ENCODE assay signal across 9 cellular contexts in the genomic region with DNA sequence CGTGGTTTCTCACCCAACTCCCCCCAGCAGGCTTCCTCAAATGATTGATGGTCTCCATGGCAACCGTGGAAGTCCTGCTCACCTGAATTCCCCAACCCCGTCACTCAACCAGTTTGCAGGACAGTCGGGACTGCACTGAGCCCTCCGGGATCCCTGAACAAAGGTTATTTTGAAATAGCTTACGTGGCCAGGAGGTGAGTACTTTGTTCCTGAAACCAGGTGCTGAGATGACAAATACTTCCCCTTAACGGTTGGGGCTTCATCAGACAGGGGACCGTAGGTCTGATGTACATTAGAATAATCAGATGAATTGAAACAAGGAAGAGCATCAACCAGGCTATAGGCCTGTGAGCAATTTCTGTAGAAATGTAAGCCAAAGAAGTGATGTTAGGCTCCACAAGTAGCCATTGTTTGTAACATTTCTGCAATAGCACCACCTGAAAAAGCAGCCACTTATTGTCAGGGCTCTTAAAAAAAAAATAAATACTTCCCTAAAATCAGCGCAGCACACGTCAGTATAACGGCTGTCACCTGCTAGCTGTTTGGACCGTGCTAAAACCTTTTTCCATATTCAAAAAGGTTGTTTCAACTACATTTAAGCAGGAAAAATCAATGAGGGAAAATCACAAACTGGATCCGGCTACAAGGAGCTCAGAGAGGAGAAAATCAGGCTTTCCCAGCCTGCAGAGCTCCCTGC.
DNase-seq lines count a peak whose midpoint lies in the region; ATAC-seq, FAIRE-seq and TF ChIP-seq lines count a peak whose summit lies in the region.
"Had no signal": no experiment of that assay in that cellular context is flagged by ENCODE, and none has a peak within 500 bp of the region (broad histone marks: within the 10 kb centered on the region; RNA-seq: fewer than 3 reads in every experiment).

No MANE protein-coding gene starts in this region.

- H3K36me3 ChIP-seq in HAP-1 (replicated peaks) (no peaks in the 10 kb centered on the region), SK-N-SH (replicated peaks in 1 of 2; ENCODE audit: control insufficient read depth in 1 of 2, insufficient read depth in 2 of 2, low read length in 1 of 2) (no peaks in the 10 kb centered on the region)

- H3K27me3 ChIP-seq in HAP-1 (ENCODE audit: low read depth) (no peaks in the 10 kb centered on the region), SK-N-SH (ENCODE audit: insufficient read depth) (no peaks in the 10 kb centered on the region)

- in situ Hi-C loops in HAP-1 (cut with MboI; ENCODE audit: low sequenced_read_pairs): no loop called here

- H3K4me3 Mint-ChIP-seq in T-helper 1 cell treated with Interleukin-12 subunit alpha and Interleukin-12 subunit beta and Interleukin-4 antibody, amounts not matched to agents 30 μg/mL and 1 μg/mL, for 36 hours: no peak overlapping the region
- H3K4me3 Mint-ChIP-seq in nephron: no peak overlapping the region

- H3K9me2 ChIP-seq in SK-N-SH: no peaks in the 10 kb centered on the region

- H3K9ac ChIP-seq in SK-N-SH: no peak overlapping the region

- H3K9me3 ChIP-seq in HAP-1 (no peaks in the 10 kb centered on the region), SK-N-SH (no peaks in the 10 kb centered on the region)

- H3F3A ChIP-seq in SK-N-SH (replicated peaks; ENCODE audit: insufficient read depth): no peaks in the 10 kb centered on the region

- peaks cover 80% of the 10 kb centered on the region for H3K4me1 Mint-ChIP-seq in T-helper 1 cell treated with Interleukin-12 subunit alpha and Interleukin-12 subunit beta and Interleukin-4 antibody, amounts not matched to agents 30 μg/mL and 1 μg/mL, for 36 hours (ENCODE audit: low read depth)
- no peaks in the 10 kb centered on the region for H3K4me1 Mint-ChIP-seq in nephron

- H3K4me2 ChIP-seq in SK-N-SH: no peak overlapping the region

- DNase-seq in GM18507 (ENCODE audit: extremely low spot score, insufficient read length, low read depth): no peak
- DNase-seq in HAP-1 (ENCODE audit: low spot score in 2 of 2): no peak
- no peak for DNase-seq in C1 segment of cervical spinal cord (lab: John Stamatoyannopoulos, UW)
- DNase-seq in NCI-H82 treated with DMSO at 0.1 percent for 48 hours (lab: John Stamatoyannopoulos, UW; ENCODE audit: unreplicated experiment): no peak
- no peak for DNase-seq in SK-N-SH

- no peak overlapping the region for H3K27ac ChIP-seq in SK-N-SH (ENCODE audit: low read depth in 2 of 2, low read length in 1 of 2)

- H3K27ac Mint-ChIP-seq in T-helper 1 cell treated with Interleukin-12 subunit alpha and Interleukin-12 subunit beta and Interleukin-4 antibody, amounts not matched to agents 30 μg/mL and 1 μg/mL, for 36 hours: peak overlapping the region; percentile 68
- H3K27ac Mint-ChIP-seq in nephron: peak overlapping the region in 2 of 3 experiments; percentile 6 to 54

- POLR2A ChIA-PET in SK-N-SH (lab: Yijun Ruan, JAX): interaction anchor here (1.0 kb wide), 1 partner anchor 206 kb away, joined by 4 read pairs; the partner anchor contains the start of gene ID2

- no peaks in the 10 kb centered on the region for H3K27me3 Mint-ChIP-seq in T-helper 1 cell treated with Interleukin-12 subunit alpha and Interleukin-12 subunit beta and Interleukin-4 antibody, amounts not matched to agents 30 μg/mL and 1 μg/mL, for 36 hours (ENCODE audit: low read depth)
- H3K27me3 Mint-ChIP-seq in nephron (ENCODE audit: low read depth): no peaks in the 10 kb centered on the region
- H3K27me3 Mint-ChIP-seq: naive thymus-derived CD4-positive, alpha-beta T cell had no signal

- 75% methylated on average over 13 of the region's 13 CpGs for WGBS in SK-N-SH (ENCODE audit: low lambda C conversion rate)

- peak; percentile 87 for FAIRE-seq in GM18507 (lab: Jason Lieb, UNC)

- no peak for TF ChIP-seq EP300 in SK-N-SH (IDR thresholded peaks at IDR 0.05; ENCODE audit: borderline replicate concordance in 1 of 2, low read depth in 1 of 2, low read length in 1 of 2)

- H3K36me3 Mint-ChIP-seq in T-helper 1 cell treated with Interleukin-12 subunit alpha and Interleukin-12 subunit beta and Interleukin-4 antibody, amounts not matched to agents 30 μg/mL and 1 μg/mL, for 36 hours (ENCODE audit: low read depth): peaks cover 10% of the 10 kb centered on the region
- no peaks in the 10 kb centered on the region for H3K36me3 Mint-ChIP-seq in nephron (ENCODE audit: low read depth)

- H3K4me1 ChIP-seq in HAP-1 (no peaks in the 10 kb centered on the region), SK-N-SH (ENCODE audit: control insufficient read depth in 1 of 2, insufficient read depth in 2 of 2, low read depth in 1 of 2, low read length in 1 of 2) (peaks cover 0 to 23% of the 10 kb centered on the region in 2 experiments; a peak in 2 of 4 replicates)

- CTCF ChIA-PET in SK-N-SH (lab: Yijun Ruan, JAX): interaction anchor here (0.8 to 1.7 kb wide), 3 partner anchors 11 to 50 kb away, joined by 3 to 5 read pairs (median 5); no protein-coding TSS in a partner anchor

- H4K20me1 ChIP-seq in SK-N-SH (ENCODE audit: insufficient read depth): no peaks in the 10 kb centered on the region

- TF ChIP-seq RAD21 in SK-N-SH (IDR thresholded peaks at IDR 0.05; ENCODE audit: low read length): no peak

- no peak for TF ChIP-seq CTCF in nephron (IDR thresholded peaks at IDR 0.05; ENCODE audit: unreplicated experiment in 3 of 3)
- TF ChIP-seq CTCF in SK-N-SH (IDR thresholded peaks at IDR 0.05): no peak

- peak; percentile 32 for ATAC-seq in HG02981 (IDR thresholded peaks at IDR 0.05; ENCODE audit: unreplicated experiment)
- ATAC-seq: naive thymus-derived CD4-positive, alpha-beta T cell had no signal

- H3K9me3 Mint-ChIP-seq in T-helper 1 cell treated with Interleukin-12 subunit alpha and Interleukin-12 subunit beta and Interleukin-4 antibody, amounts not matched to agents 30 μg/mL and 1 μg/mL, for 36 hours: peaks cover 11% of the 10 kb centered on the region
- H3K9me3 Mint-ChIP-seq in nephron: no peaks in the 10 kb centered on the region

- no peak overlapping the region for H3K4me3 ChIP-seq in HAP-1
- H3K4me3 ChIP-seq in SK-N-SH (ENCODE audit: low read depth in 2 of 2, low read length in 1 of 2): no peak overlapping the region

- no peaks in the 10 kb centered on the region for H3K79me2 ChIP-seq in SK-N-SH (ENCODE audit: insufficient read depth)

- no peak overlapping the region for H2AFZ ChIP-seq in SK-N-SH (ENCODE audit: low read depth)

TF ChIP-seq in SK-N-SH, 30 proteins besides CTCF, POLR2A, EP300 and RAD21:
- TF ChIP-seq TAF1 (IDR thresholded peaks at IDR 0.05; ENCODE audit: borderline replicate concordance, low read depth, low read length): no peak
- TF ChIP-seq, protein P1, sequence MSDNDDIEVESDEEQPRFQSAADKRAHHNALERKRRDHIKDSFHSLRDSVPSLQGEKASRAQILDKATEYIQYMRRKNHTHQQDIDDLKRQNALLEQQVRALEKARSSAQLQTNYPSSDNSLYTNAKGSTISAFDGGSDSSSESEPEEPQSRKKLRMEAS (IDR thresholded peaks at IDR 0.05; ENCODE audit: low read depth): no peak
- no peak for TF ChIP-seq TCF12 (IDR thresholded peaks at IDR 0.05)
- TF ChIP-seq RCOR1 (IDR thresholded peaks at IDR 0.05; ENCODE audit: low read length): no peak
- no peak for TF ChIP-seq EZH2phosphoT487 (IDR thresholded peaks at IDR 0.05; ENCODE audit: borderline replicate concordance, low read depth)
- TF ChIP-seq RFX5 (IDR thresholded peaks at IDR 0.05; ENCODE audit: low read length): no peak
- no peak for TF ChIP-seq FOXM1 (IDR thresholded peaks at IDR 0.05; ENCODE audit: low read depth)
- TF ChIP-seq POLR2AphosphoS5 (IDR thresholded peaks at IDR 0.05; ENCODE audit: low read depth, low read length): no peak
- TF ChIP-seq SIN3A (IDR thresholded peaks at IDR 0.05; ENCODE audit: borderline replicate concordance, low read depth, low read length): no peak
- no peak for TF ChIP-seq RXRA (IDR thresholded peaks at IDR 0.05; ENCODE audit: borderline replicate concordance, low read depth)
- no peak for TF ChIP-seq TEAD4 (IDR thresholded peaks at IDR 0.05; ENCODE audit: borderline replicate concordance, insufficient read depth)
- TF ChIP-seq, protein P2, sequence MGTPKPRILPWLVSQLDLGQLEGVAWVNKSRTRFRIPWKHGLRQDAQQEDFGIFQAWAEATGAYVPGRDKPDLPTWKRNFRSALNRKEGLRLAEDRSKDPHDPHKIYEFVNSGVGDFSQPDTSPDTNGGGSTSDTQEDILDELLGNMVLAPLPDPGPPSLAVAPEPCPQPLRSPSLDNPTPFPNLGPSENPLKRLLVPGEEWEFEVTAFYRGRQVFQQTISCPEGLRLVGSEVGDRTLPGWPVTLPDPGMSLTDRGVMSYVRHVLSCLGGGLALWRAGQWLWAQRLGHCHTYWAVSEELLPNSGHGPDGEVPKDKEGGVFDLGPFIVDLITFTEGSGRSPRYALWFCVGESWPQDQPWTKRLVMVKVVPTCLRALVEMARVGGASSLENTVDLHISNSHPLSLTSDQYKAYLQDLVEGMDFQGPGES (IDR thresholded peaks at IDR 0.05; ENCODE audit: low read depth, low read length): no peak
- TF ChIP-seq, protein P3, sequence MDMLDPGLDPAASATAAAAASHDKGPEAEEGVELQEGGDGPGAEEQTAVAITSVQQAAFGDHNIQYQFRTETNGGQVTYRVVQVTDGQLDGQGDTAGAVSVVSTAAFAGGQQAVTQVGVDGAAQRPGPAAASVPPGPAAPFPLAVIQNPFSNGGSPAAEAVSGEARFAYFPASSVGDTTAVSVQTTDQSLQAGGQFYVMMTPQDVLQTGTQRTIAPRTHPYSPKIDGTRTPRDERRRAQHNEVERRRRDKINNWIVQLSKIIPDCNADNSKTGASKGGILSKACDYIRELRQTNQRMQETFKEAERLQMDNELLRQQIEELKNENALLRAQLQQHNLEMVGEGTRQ (IDR thresholded peaks at IDR 0.05; ENCODE audit: borderline replicate concordance, low read depth, low read length): no peak
